ENCODE assay signal across 14 cellular contexts in genomic region chr12:130428116-130428515, GRCh38.
DNase-seq lines count a peak whose midpoint lies in the region; ATAC-seq, FAIRE-seq and TF ChIP-seq lines count a peak whose summit lies in the region.
"Had no signal": no experiment of that assay in that cellular context is flagged by ENCODE, and none has a peak within 500 bp of the region (broad histone marks: within the 10 kb centered on the region; RNA-seq: fewer than 3 reads in every experiment).

No MANE protein-coding gene starts in this region.

- no peak overlapping the region for H3K9ac ChIP-seq in K562 (ENCODE audit: insufficient read depth in 1 of 2, low read depth in 2 of 2, low read length in 2 of 2)

- in situ Hi-C loops in K562 (cut with MboI), result no loop called here
- in situ Hi-C loops in transverse colon (cut with MboI; ENCODE audit: low pct_ligation_motif_present in 1 of 4, low pct_unique_long_range_greater_than_20kb in 1 of 4, low sequenced_read_pairs in 3 of 4), result no loop called here

- no peak overlapping the region for H2AFZ ChIP-seq in K562 (ENCODE audit: low read depth, low read length)

- peak overlapping the region; percentile 30 for H3K27ac Mint-ChIP-seq in neural crest cell (ENCODE audit: unreplicated experiment)
- H3K27ac Mint-ChIP-seq: CD4-positive, alpha-beta memory T cell had no signal

- no peak overlapping the region for H3K4me3 Mint-ChIP-seq in neural crest cell
- H3K4me3 Mint-ChIP-seq: CD4-positive, alpha-beta memory T cell had no signal

- H3K4me2 ChIP-seq in K562 (ENCODE audit: insufficient read depth, low read length), result no peak overlapping the region

- POLR2A ChIA-PET in K562 (lab: Yijun Ruan, JAX), result interaction anchor here (0.6 to 0.7 kb wide), 2 partner anchors 228 to 1273 kb away, joined by 3 read pairs; no protein-coding TSS in a partner anchor

- peaks cover 8% of the 10 kb centered on the region; the same call in 1 of the 2 replicates for H4K20me1 ChIP-seq in K562 (replicated peaks; ENCODE audit: control insufficient read depth, insufficient read depth, low read length)

- peaks cover 0 to 7% of the 10 kb centered on the region in 2 experiments; a peak in 2 of 5 replicates for H3K4me1 ChIP-seq in K562 (replicated peaks in 1 of 2; ENCODE audit: control insufficient read depth in 2 of 2, insufficient read depth in 2 of 2, low read length in 2 of 2)
- H3K4me1 ChIP-seq in transverse colon, result no peaks in the 10 kb centered on the region
- H3K4me1 ChIP-seq: SJSA1 had no signal

- peaks cover 24 to 82% of the 10 kb centered on the region in 2 experiments for H3K27me3 ChIP-seq in K562 (ENCODE audit: control insufficient read depth in 2 of 2, insufficient read depth in 2 of 2, low read length in 2 of 2)
- H3K27me3 ChIP-seq in transverse colon, result no peaks in the 10 kb centered on the region
- H3K27me3 ChIP-seq: SJSA1 had no signal

- intact Hi-C loops in K562 (cut with micrococcal nuclease) (no loop called here), transverse colon (cut with DNase I; ENCODE audit: low total_unique reads) (no loop called here)

- WGBS in K562 (ENCODE audit: insufficient coverage, low coverage, missing lambda C conversion rate), result under 1% methylated on average over 15 of the region's 15 CpGs
- WGBS in transverse colon (ENCODE audit: low coverage in 1 of 2), 2 donors, result 63% methylated on average over 15 of the region's 15 CpGs; no CpG with 5 or more reads in 1 of the 2 donors

- no peaks in the 10 kb centered on the region for H3K9me3 ChIP-seq in K562 (replicated peaks; ENCODE audit: control insufficient read depth, insufficient read depth, low read depth, low read length)
- no peaks in the 10 kb centered on the region for H3K9me3 ChIP-seq in transverse colon

- no peaks in the 10 kb centered on the region for H3K36me3 ChIP-seq in K562 (ENCODE audit: control insufficient read depth, insufficient read depth, low read length)
- H3K36me3 ChIP-seq in transverse colon, result no peaks in the 10 kb centered on the region
- H3K36me3 ChIP-seq: SJSA1 had no signal

- H3K9me1 ChIP-seq in K562 (ENCODE audit: control insufficient read depth, insufficient read depth, low read length), result no peaks in the 10 kb centered on the region

- no peak for TF ChIP-seq RAD21 in K562 (CRISPR knock-in tag; conservative IDR thresholded peaks at IDR 0.05 in 1 of 2, IDR thresholded peaks at IDR 0.05 in 1 of 2)

- no peak overlapping the region for H3K27ac ChIP-seq in K562 (ENCODE audit: extremely low read depth, low read depth, low read length)
- no peak overlapping the region for H3K27ac ChIP-seq in transverse colon
- H3K27ac ChIP-seq: RWPE1, SJSA1 had no signal

- H3K4me3 ChIP-seq in K562 (no peak overlapping the region), transverse colon (no peak overlapping the region)
- H3K4me3 ChIP-seq: SJSA1 had no signal

- TF ChIP-seq EP300 in K562 (IDR thresholded peaks at IDR 0.05; ENCODE audit: low read length) (no peak), transverse colon (IDR thresholded peaks at IDR 0.05; ENCODE audit: low read depth) (no peak)

- peaks cover 2% of the 10 kb centered on the region for H3K36me3 Mint-ChIP-seq in neural crest cell (ENCODE audit: low read depth)
- H3K36me3 Mint-ChIP-seq: CD4-positive, alpha-beta memory T cell had no signal

- CTCF ChIA-PET in K562 (lab: Yijun Ruan, JAX; ENCODE audit: low intra/inter-chr PET ratio), result no interaction called here

- ATAC-seq in K562 (no peak), HG03280 (IDR thresholded peaks at IDR 0.05; ENCODE audit: unreplicated experiment) (no peak), GM21529 (IDR thresholded peaks at IDR 0.05; ENCODE audit: unreplicated experiment) (no peak)

- H3K9me3 Mint-ChIP-seq in neural crest cell, result no peaks in the 10 kb centered on the region

- TF ChIP-seq CTCF in K562 (IDR thresholded peaks at IDR 0.05 in 2 of 3, conservative IDR thresholded peaks at IDR 0.05 in 1 of 3; ENCODE audit: insufficient read depth in 2 of 3, low read depth in 1 of 3, low read length in 3 of 3), result no peak
- TF ChIP-seq CTCF in neural crest cell (conservative IDR thresholded peaks at IDR 0.05), result no peak
- no peak for TF ChIP-seq CTCF in transverse colon (IDR thresholded peaks at IDR 0.05)

- H3K79me2 ChIP-seq in K562 (ENCODE audit: control insufficient read depth, insufficient read depth, low read length), result no peaks in the 10 kb centered on the region

- H3K27me3 Mint-ChIP-seq in neural crest cell (ENCODE audit: low read depth), result no peaks in the 10 kb centered on the region
- H3K27me3 Mint-ChIP-seq: CD4-positive, alpha-beta memory T cell had no signal

- H3K4me1 Mint-ChIP-seq in neural crest cell, result peaks cover 25% of the 10 kb centered on the region
- H3K4me1 Mint-ChIP-seq: CD4-positive, alpha-beta memory T cell had no signal

- FAIRE-seq in K562 (lab: Jason Lieb, UNC), result no peak
- FAIRE-seq: H54, HTR-8/SVneo had no signal

- BruUV-seq in K562 (replicated peaks; lab: Mats Ljungman, UMichigan), result no TSS peak

- TF ChIP-seq POLR2A in K562 (conservative IDR thresholded peaks at IDR 0.05) (no peak), transverse colon (IDR thresholded peaks at IDR 0.05) (no peak)

- peak; percentile 73 for DNase-seq in DMS79 (lab: John Stamatoyannopoulos, UW)
- no peak for DNase-seq in K562 (ENCODE audit: extremely low read depth in 1 of 4, low spot score in 3 of 4)
- DNase-seq in neural crest cell (ENCODE audit: low read depth, low spot score), result peak; percentile 12
- DNase-seq in transverse colon, result peak; percentile 4
- DNase-seq in SW480 (ENCODE audit: low spot score), result no peak
- DNase-seq: CD4-positive, alpha-beta memory T cell; NCI-H146; NCI-H446 had no signal

TF ChIP-seq in K562, 482 proteins besides CTCF, POLR2A, EP300 and RAD21:
- no peak for TF ChIP-seq ZZZ3 (IDR thresholded peaks at IDR 0.05)
- 0 out of 2 replicates have a peak, but pooled peaks have one; percentile 31 for TF ChIP-seq RFX1 (IDR thresholded peaks at IDR 0.05)

Comparison
In these comparisons a context has a peak if more than half of its experiments do, and no peak if none do; other contexts are left out.
1. DNase-seq: peak in DMS79 (single experiment), neural crest cell (single experiment) and transverse colon (single experiment); none in K562 (0 of 4) and SW480 (single experiment).